Comparison of ENCODE assay signal across 1 cellular context in the genomic region with DNA sequence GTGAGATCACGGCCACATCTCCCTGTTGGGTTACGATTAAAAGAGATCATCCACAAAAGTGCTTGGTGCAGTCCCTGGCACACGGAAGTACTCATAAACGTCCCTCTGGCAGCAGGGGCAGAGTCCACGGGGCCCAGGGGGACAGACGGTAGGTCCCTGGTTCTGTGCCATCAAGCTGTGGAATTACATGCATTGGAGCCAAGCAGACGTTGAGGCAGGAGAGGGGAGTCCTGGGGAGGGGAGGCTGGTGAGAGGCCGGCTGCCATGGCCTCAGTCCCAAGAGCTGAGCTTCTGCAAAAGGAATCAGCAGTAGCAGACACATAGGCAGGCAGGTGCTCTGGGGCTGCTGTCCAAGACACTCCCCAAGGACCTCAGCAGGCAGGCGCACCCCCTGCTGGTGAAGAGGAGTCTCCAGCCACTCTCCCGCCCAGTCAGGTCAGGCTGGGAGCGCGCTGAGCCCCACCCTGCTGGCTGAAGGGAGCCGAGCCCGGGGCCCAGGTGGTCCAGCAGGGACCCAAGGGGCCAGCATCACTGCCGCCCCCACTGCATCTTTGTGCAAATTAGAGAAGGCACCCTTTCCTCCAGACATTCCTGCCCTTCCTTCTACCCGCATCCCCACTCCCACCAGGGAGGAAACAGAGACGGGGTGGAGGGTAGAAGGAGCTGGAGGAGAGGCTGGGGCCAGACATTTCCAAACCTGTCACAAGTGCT.
TF ChIP-seq lines count a peak whose summit lies in the region.

No MANE protein-coding gene starts in this region.

TF ChIP-seq in HEK293, 187 proteins besides CTCF, POLR2A, EP300 and RAD21 (continued from another document):
- TF ChIP-seq, protein P1, sequence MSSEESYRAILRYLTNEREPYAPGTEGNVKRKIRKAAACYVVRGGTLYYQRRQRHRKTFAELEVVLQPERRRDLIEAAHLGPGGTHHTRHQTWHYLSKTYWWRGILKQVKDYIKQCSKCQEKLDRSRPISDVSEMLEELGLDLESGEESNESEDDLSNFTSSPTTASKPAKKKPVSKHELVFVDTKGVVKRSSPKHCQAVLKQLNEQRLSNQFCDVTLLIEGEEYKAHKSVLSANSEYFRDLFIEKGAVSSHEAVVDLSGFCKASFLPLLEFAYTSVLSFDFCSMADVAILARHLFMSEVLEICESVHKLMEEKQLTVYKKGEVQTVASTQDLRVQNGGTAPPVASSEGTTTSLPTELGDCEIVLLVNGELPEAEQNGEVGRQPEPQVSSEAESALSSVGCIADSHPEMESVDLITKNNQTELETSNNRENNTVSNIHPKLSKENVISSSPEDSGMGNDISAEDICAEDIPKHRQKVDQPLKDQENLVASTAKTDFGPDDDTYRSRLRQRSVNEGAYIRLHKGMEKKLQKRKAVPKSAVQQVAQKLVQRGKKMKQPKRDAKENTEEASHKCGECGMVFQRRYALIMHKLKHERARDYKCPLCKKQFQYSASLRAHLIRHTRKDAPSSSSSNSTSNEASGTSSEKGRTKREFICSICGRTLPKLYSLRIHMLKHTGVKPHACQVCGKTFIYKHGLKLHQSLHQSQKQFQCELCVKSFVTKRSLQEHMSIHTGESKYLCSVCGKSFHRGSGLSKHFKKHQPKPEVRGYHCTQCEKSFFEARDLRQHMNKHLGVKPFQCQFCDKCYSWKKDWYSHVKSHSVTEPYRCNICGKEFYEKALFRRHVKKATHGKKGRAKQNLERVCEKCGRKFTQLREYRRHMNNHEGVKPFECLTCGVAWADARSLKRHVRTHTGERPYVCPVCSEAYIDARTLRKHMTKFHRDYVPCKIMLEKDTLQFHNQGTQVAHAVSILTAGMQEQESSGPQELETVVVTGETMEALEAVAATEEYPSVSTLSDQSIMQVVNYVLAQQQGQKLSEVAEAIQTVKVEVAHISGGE (tag by site-specific recombination; conservative IDR thresholded peaks at IDR 0.05; ENCODE audit: low read depth) = no peak
- TF ChIP-seq SCRT2 (tag by site-specific recombination; IDR thresholded peaks at IDR 0.05) (no peak), ZNF292 (tag by site-specific recombination; IDR thresholded peaks at IDR 0.05; ENCODE audit: borderline replicate concordance, low read depth) (no peak), ZNF747 (tag by site-specific recombination; IDR thresholded peaks at IDR 0.05) (no peak), ZNF792 (tag by site-specific recombination; IDR thresholded peaks at IDR 0.05) (no peak), ZFHX2 (tag by site-specific recombination; conservative IDR thresholded peaks at IDR 0.05) (no peak), ZNF302 (tag by site-specific recombination; IDR thresholded peaks at IDR 0.05; ENCODE audit: low read depth) (no peak), BCL11A (tag by site-specific recombination; IDR thresholded peaks at IDR 0.05; ENCODE audit: low read depth) (no peak)
- TF ChIP-seq, protein P2, sequence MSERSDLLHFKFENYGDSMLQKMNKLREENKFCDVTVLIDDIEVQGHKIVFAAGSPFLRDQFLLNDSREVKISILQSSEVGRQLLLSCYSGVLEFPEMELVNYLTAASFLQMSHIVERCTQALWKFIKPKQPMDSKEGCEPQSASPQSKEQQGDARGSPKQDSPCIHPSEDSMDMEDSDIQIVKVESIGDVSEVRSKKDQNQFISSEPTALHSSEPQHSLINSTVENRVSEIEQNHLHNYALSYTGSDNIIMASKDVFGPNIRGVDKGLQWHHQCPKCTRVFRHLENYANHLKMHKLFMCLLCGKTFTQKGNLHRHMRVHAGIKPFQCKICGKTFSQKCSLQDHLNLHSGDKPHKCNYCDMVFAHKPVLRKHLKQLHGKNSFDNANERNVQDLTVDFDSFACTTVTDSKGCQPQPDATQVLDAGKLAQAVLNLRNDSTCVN (tag by site-specific recombination; optimal IDR thresholded peaks at IDR 0.05) = peak; percentile 24
- TF ChIP-seq, protein P3, sequence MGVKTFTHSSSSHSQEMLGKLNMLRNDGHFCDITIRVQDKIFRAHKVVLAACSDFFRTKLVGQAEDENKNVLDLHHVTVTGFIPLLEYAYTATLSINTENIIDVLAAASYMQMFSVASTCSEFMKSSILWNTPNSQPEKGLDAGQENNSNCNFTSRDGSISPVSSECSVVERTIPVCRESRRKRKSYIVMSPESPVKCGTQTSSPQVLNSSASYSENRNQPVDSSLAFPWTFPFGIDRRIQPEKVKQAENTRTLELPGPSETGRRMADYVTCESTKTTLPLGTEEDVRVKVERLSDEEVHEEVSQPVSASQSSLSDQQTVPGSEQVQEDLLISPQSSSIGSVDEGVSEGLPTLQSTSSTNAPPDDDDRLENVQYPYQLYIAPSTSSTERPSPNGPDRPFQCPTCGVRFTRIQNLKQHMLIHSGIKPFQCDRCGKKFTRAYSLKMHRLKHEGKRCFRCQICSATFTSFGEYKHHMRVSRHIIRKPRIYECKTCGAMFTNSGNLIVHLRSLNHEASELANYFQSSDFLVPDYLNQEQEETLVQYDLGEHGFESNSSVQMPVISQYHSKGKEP (tag by site-specific recombination; IDR thresholded peaks at IDR 0.05) = no peak
- TF ChIP-seq, protein P4, sequence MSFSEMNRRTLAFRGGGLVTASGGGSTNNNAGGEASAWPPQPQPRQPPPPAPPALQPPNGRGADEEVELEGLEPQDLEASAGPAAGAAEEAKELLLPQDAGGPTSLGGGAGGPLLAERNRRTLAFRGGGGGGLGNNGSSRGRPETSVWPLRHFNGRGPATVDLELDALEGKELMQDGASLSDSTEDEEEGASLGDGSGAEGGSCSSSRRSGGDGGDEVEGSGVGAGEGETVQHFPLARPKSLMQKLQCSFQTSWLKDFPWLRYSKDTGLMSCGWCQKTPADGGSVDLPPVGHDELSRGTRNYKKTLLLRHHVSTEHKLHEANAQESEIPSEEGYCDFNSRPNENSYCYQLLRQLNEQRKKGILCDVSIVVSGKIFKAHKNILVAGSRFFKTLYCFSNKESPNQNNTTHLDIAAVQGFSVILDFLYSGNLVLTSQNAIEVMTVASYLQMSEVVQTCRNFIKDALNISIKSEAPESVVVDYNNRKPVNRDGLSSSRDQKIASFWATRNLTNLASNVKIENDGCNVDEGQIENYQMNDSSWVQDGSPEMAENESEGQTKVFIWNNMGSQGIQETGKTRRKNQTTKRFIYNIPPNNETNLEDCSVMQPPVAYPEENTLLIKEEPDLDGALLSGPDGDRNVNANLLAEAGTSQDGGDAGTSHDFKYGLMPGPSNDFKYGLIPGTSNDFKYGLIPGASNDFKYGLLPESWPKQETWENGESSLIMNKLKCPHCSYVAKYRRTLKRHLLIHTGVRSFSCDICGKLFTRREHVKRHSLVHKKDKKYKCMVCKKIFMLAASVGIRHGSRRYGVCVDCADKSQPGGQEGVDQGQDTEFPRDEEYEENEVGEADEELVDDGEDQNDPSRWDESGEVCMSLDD (tag by site-specific recombination; IDR thresholded peaks at IDR 0.05) = no peak
- TF ChIP-seq, protein P5, sequence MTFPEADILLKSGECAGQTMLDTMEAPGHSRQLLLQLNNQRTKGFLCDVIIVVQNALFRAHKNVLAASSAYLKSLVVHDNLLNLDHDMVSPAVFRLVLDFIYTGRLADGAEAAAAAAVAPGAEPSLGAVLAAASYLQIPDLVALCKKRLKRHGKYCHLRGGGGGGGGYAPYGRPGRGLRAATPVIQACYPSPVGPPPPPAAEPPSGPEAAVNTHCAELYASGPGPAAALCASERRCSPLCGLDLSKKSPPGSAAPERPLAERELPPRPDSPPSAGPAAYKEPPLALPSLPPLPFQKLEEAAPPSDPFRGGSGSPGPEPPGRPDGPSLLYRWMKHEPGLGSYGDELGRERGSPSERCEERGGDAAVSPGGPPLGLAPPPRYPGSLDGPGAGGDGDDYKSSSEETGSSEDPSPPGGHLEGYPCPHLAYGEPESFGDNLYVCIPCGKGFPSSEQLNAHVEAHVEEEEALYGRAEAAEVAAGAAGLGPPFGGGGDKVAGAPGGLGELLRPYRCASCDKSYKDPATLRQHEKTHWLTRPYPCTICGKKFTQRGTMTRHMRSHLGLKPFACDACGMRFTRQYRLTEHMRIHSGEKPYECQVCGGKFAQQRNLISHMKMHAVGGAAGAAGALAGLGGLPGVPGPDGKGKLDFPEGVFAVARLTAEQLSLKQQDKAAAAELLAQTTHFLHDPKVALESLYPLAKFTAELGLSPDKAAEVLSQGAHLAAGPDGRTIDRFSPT (tag by site-specific recombination; IDR thresholded peaks at IDR 0.05) = no peak
- TF ChIP-seq, protein P6, sequence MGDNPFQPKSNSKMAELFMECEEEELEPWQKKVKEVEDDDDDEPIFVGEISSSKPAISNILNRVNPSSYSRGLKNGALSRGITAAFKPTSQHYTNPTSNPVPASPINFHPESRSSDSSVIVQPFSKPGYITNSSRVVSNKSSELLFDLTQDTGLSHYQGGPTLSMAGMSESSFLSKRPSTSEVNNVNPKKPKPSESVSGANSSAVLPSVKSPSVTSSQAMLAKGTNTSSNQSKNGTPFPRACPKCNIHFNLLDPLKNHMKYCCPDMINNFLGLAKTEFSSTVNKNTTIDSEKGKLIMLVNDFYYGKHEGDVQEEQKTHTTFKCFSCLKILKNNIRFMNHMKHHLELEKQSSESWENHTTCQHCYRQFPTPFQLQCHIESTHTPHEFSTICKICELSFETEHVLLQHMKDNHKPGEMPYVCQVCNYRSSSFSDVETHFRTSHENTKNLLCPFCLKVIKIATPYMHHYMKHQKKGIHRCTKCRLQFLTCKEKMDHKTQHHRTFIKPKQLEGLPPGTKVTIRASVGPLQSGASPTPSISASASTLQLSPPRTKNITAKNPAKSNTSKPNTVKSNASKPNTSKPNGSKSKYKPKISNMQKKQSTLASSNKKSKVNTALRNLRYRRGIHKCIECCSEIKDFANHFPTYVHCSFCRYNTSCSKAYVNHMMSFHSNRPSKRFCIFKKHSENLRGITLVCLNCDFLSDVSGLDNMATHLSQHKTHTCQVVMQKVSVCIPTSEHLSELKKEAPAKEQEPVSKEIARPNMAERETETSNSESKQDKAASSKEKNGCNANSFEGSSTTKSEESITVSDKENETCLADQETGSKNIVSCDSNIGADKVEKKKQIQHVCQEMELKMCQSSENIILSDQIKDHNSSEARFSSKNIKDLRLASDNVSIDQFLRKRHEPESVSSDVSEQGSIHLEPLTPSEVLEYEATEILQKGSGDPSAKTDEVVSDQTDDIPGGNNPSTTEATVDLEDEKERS (tag by site-specific recombination; IDR thresholded peaks at IDR 0.05) = no peak
